ENCODE assay signal across 1 cellular context in the genomic region with DNA sequence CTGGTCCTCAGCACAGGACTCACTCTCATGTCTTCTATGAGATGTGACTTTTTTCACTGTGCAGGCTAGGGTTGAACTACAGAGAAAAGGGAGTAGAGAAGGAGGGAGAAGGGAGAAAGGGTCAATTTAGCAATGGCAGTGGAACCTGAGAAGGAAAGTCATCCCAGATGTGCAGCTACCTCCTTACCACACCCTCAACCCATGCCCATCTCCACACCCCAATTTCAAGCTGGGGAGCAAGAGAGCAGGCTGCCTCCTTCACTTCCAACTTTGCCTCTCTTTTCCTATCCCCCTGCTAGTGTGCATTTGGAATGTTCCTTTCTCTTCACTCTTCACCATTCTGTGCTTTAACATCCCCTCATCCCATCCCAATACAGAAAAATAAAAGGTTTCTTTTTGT.
TF ChIP-seq lines count a peak whose summit lies in the region.

No MANE protein-coding gene starts in this region.

TF ChIP-seq in K562, 482 proteins besides CTCF, POLR2A, EP300 and RAD21:
- TF ChIP-seq PRDM10 (IDR thresholded peaks at IDR 0.05; ENCODE audit: partially characterized antibody) (peak; percentile 85), MTA2 (IDR thresholded peaks at IDR 0.05; ENCODE audit: low read depth) (no peak), ZC3H8 (IDR thresholded peaks at IDR 0.05) (no peak)
